In genomic region chr5:156199045-156199444, GRCh38 we compare ENCODE assay signal across 1 cellular context.
TF ChIP-seq lines count a peak whose summit lies in the region.

No MANE protein-coding gene starts in this region.

TF ChIP-seq in HepG2, 621 proteins besides CTCF, POLR2A, EP300 and RAD21 (continued from another document):
- TF ChIP-seq, protein P1, sequence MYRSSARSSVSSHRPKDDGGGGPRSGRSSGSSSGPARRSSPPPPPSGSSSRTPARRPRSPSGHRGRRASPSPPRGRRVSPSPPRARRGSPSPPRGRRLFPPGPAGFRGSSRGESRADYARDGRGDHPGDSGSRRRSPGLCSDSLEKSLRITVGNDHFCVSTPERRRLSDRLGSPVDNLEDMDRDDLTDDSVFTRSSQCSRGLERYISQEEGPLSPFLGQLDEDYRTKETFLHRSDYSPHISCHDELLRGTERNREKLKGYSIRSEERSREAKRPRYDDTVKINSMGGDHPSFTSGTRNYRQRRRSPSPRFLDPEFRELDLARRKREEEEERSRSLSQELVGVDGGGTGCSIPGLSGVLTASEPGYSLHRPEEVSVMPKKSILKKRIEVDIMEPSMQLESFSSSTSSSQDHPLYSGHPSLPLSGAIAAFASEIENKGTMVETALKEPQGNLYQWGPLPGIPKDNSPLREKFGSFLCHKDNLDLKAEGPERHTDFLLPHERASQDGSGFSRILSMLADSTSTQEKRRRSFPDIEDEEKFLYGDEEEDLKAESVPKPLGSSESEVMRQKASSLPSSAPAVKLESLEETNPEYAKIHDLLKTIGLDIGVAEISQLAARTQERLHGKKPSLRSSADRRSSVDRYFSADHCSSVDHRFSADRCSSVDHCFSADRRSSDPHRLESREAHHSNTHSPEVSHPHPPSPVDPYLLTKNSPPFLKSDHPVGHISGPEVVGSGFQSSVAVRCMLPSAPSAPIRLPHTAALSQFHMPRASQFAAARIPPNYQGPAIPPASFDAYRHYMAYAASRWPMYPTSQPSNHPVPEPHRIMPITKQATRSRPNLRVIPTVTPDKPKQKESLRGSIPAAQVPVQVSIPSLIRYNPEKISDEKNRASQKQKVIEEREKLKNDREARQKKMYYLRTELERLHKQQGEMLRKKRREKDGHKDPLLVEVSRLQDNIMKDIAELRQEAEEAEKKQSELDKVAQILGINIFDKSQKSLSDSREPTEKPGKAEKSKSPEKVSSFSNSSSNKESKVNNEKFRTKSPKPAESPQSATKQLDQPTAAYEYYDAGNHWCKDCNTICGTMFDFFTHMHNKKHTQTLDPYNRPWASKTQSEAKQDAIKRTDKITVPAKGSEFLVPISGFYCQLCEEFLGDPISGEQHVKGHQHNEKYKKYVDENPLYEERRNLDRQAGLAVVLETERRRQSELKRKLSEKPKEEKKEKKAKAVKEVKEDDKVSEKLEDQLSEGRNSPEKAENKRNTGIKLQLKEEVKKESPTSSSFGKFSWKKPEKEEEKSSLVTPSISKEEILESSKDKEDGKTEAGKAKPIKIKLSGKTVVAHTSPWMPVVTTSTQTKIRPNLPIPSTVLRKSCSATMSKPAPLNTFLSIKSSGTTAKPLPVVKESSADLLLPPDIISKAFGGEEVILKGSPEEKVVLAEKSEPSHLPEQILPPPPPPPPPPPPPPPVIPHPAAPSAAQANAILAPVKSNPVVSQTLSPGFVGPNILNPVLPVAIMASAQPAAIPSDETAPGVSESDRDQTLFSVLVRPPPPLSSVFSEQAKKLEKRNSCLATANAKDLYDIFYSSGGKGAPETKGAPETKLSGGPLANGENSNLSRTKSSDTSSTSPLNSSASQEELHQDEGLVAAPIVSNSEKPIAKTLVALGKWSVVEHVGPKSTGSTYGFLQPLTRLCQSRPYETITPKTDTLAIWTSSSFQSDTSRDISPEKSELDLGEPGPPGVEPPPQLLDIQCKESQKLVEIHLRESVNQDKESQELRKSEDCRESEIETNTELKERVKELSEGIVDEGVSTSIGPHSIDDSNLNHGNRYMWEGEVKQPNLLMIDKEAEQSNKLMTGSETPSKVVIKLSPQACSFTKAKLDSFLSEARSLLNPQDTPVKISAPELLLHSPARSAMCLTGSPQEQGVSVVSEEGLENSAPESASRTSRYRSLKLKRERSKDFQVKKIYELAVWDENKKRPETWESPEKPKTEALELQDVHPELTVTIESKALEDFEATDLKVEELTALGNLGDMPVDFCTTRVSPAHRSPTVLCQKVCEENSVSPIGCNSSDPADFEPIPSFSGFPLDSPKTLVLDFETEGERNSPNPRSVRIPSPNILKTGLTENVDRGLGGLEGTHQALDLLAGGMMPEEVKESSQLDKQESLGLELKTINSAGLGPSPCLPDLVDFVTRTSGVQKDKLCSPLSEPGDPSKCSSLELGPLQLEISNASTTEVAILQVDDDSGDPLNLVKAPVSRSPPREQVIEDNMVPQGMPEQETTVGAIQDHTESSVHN (CRISPR knock-in tag; IDR thresholded peaks at IDR 0.05), result no peak
- no peak for TF ChIP-seq PLRG1 (conservative IDR thresholded peaks at IDR 0.05)
- TF ChIP-seq ZNF605 (CRISPR knock-in tag; IDR thresholded peaks at IDR 0.05), result no peak
- TF ChIP-seq DNMT3B (CRISPR knock-in tag; conservative IDR thresholded peaks at IDR 0.05), result no peak
